Comparison of ENCODE assay signal across 24 cellular contexts in the genomic region with DNA sequence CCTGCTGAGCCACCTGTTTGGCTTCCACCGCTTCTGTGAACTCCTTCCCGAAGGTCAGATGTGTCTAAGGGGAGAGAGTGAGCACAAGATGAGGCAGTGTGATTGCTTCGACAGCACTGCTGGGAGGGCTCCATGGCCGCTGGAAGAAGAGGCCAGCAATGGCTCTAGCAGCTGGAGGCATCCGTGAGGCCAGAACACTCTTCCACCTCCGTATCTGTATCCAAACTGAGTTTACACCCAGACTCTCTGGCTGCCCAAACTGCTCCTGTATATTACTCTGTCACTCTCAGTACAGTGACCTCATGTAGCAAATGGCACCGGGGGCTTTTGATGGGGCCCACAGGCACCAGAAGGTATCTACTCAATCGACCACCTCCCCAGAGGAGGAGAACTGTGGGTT.
"Had no signal": no experiment of that assay in that cellular context is flagged by ENCODE, and none has a peak within 500 bp of the region (broad histone marks: within the 10 kb centered on the region; RNA-seq: fewer than 3 reads in every experiment).

No MANE protein-coding gene starts in this region.

- H3K27ac ChIP-seq: adrenal gland, body of pancreas, cardiac muscle cell, coronary artery, gastrocnemius medialis, pancreas, psoas muscle had no signal

- H3K27me3 Mint-ChIP-seq: activated naive CD8-positive, alpha-beta T cell treated with anti-CD3 and anti-CD28 coated beads for 36 hours had no signal

- H3K4me1 ChIP-seq: gastrocnemius medialis, psoas muscle had no signal

- H3K27me3 ChIP-seq: adrenal gland, body of pancreas, cardiac muscle cell, dorsolateral prefrontal cortex, gastrocnemius medialis, pancreas, spleen, tibial nerve had no signal

- H3K4me3 ChIP-seq: adrenal gland, body of pancreas, cardiac muscle cell, coronary artery, dorsolateral prefrontal cortex, gastrocnemius medialis, pancreas, psoas muscle, spleen, tibial nerve had no signal

- H3K9me3 ChIP-seq: adrenal gland, body of pancreas, gastrocnemius medialis, pancreas, psoas muscle, spleen, tibial nerve had no signal

- H3K9me3 Mint-ChIP-seq: activated naive CD4-positive, alpha-beta T cell treated with anti-CD3 and anti-CD28 coated beads for 36 hours; activated naive CD8-positive, alpha-beta T cell treated with anti-CD3 and anti-CD28 coated beads for 36 hours; activated T-helper 1 cell treated with anti-CD3 and anti-CD28 coated beads, Interleukin-12 subunit alpha, Interleukin-12 subunit beta, Interleukin-2, Interleukin-4 antibody, amounts not matched to agents 30 ng/mL and 10 ng/mL and 1 ng/mL, durations not matched to agents 14 hours and 24 hours and 36 hours; nephron progenitor cell; WTC11 had no signal

- H3K4me3 Mint-ChIP-seq: activated naive CD4-positive, alpha-beta T cell treated with anti-CD3 and anti-CD28 coated beads for 36 hours; activated naive CD8-positive, alpha-beta T cell treated with anti-CD3 and anti-CD28 coated beads for 36 hours; activated T-helper 1 cell treated with anti-CD3 and anti-CD28 coated beads, Interleukin-12 subunit alpha, Interleukin-12 subunit beta, Interleukin-2, Interleukin-4 antibody, amounts not matched to agents 30 ng/mL and 10 ng/mL and 1 ng/mL, durations not matched to agents 14 hours and 24 hours and 36 hours; nephron progenitor cell; WTC11 had no signal

- H3K27ac Mint-ChIP-seq: activated naive CD4-positive, alpha-beta T cell treated with anti-CD3 and anti-CD28 coated beads for 36 hours; activated naive CD8-positive, alpha-beta T cell treated with anti-CD3 and anti-CD28 coated beads for 36 hours; activated T-helper 1 cell treated with anti-CD3 and anti-CD28 coated beads, Interleukin-12 subunit alpha, Interleukin-12 subunit beta, Interleukin-2, Interleukin-4 antibody, amounts not matched to agents 30 ng/mL and 10 ng/mL and 1 ng/mL, durations not matched to agents 14 hours and 24 hours and 36 hours; nephron progenitor cell; WTC11 had no signal

- ATAC-seq: body of pancreas, gastrocnemius medialis, left ventricle myocardium superior, pancreas, psoas muscle, WTC11 had no signal

- DNase-seq: activated CD4-positive, alpha-beta T cell treated with anti-CD3 and anti-CD28 coated beads for 1 hour; activated effector memory CD4-positive, alpha-beta T cell treated with anti-CD3 and anti-CD28 coated beads, Interleukin-2, amount 50 U/mL, for 16 hours; activated naive CD4-positive, alpha-beta T cell treated with anti-CD3 and anti-CD28 coated beads for 36 hours; activated naive CD8-positive, alpha-beta T cell treated with anti-CD3 and anti-CD28 coated beads for 36 hours; activated T-cell treated with anti-CD3 and anti-CD28 coated beads, Interleukin-2, amount 50 U/mL, for 1 hour; body of pancreas; effector memory CD4-positive, alpha-beta T cell; gastrocnemius medialis; glutamatergic neuron; islet precursor cell; left ventricle myocardium superior; nephron progenitor cell; pancreas; psoas muscle; spleen; stimulated activated naive CD4-positive, alpha-beta T cell; T-helper 2 cell had no signal
